ENCODE assay signal across 8 cellular contexts in genomic region chr14:32933943-32934890, GRCh38. TPM values are rescaled to one million over a fixed set of nuclear protein-coding genes. Genes with fewer than 3 reads are reported as not detected.
DNase-seq lines count a peak whose midpoint lies in the region; ATAC-seq, FAIRE-seq and TF ChIP-seq lines count a peak whose summit lies in the region.

No MANE protein-coding gene starts in this region.

- WGBS in body of pancreas, 2 donors: 1 to 2% methylated on average over 49 to 72 of the region's 80 CpGs

- no peaks in the 10 kb centered on the region for H4K20me1 ChIP-seq in keratinocyte (ENCODE audit: control insufficient read depth, extremely low read depth, insufficient read depth, low read length)

- no peak for ATAC-seq in body of pancreas

- no peak; the same call in 1 of the 2 replicates for TF ChIP-seq CTCF in BJ (IDR thresholded peaks at IDR 0.05; ENCODE audit: insufficient read depth, low read depth, low read length)
- TF ChIP-seq CTCF in body of pancreas (IDR thresholded peaks at IDR 0.05): no peak
- no peak for TF ChIP-seq CTCF in keratinocyte (optimal IDR thresholded peaks at IDR 0.05 in 1 of 3, IDR thresholded peaks at IDR 0.05 in 1 of 3, conservative IDR thresholded peaks at IDR 0.05 in 1 of 3; ENCODE audit: extremely low read depth in 1 of 3, insufficient read depth in 2 of 3, low read length in 3 of 3)
- no peak for TF ChIP-seq CTCF in GM10248 (IDR thresholded peaks at IDR 0.05; ENCODE audit: control extremely low read depth, extremely low read depth, low read depth, missing control alignments)

- H3K27me3 ChIP-seq in BJ (ENCODE audit: control insufficient read depth, insufficient read depth, low read length) (peaks cover 50% of the 10 kb centered on the region), MG63 (no peaks in the 10 kb centered on the region; the same call in 1 of the 2 replicates), body of pancreas (peaks cover 0 to 29% of the 10 kb centered on the region in 2 donors), keratinocyte (ENCODE audit: control insufficient read depth, extremely low read depth, insufficient read depth, low read length) (peaks cover 70% of the 10 kb centered on the region), subcutaneous abdominal adipose tissue (ENCODE audit: control insufficient read depth in 5 of 5, insufficient read depth in 4 of 5, low read length in 5 of 5) (peaks cover 13 to 51% (median 32%) of the 10 kb centered on the region in 5 donors)

- no peak for FAIRE-seq in keratinocyte (lab: Jason Lieb, UNC)

- POLR2A ChIA-PET in BJ (lab: Charles Lee) (no interaction called here), GM10248 (lab: Yijun Ruan, JAX) (no interaction called here)

- no peaks in the 10 kb centered on the region for H3K9me3 ChIP-seq in MG63
- H3K9me3 ChIP-seq in body of pancreas: no peaks in the 10 kb centered on the region
- H3K9me3 ChIP-seq in keratinocyte (ENCODE audit: control insufficient read depth, low read depth, low read length): no peaks in the 10 kb centered on the region
- no peaks in the 10 kb centered on the region for H3K9me3 ChIP-seq in subcutaneous abdominal adipose tissue (ENCODE audit: control insufficient read depth in 5 of 5, low read length in 5 of 5)

- DNase-seq in BJ (ENCODE audit: low read depth): no peak
- DNase-seq in MG63: peak; percentile 36
- peak in 3 of 4 donors; percentile 16 to 37 (median 20) for DNase-seq in body of pancreas
- DNase-seq in keratinocyte (ENCODE audit: low read depth, low spot score): no peak
- no peak for DNase-seq in stimulated activated CD4-positive, alpha-beta T cell treated with anti-CD3 and anti-CD28 coated beads, Interleukin-12 subunit alpha, Interleukin-12 subunit beta, amount 100 ng/mL, for 4 hours
- no peak for DNase-seq in GM10248 (ENCODE audit: extremely low spot score)
- no peak for DNase-seq in stimulated activated naive CD4-positive, alpha-beta T cell (lab: John Stamatoyannopoulos, UW)

- no peak overlapping the region for H3K27ac ChIP-seq in body of pancreas
- H3K27ac ChIP-seq in keratinocyte (ENCODE audit: control insufficient read depth, insufficient read depth, low read length): no peak overlapping the region
- H3K27ac ChIP-seq in subcutaneous abdominal adipose tissue (ENCODE audit: low read depth, low read length): no peak overlapping the region

- no peaks in the 10 kb centered on the region for H3K9me1 ChIP-seq in keratinocyte (ENCODE audit: control insufficient read depth, extremely low read depth, insufficient read depth, low read length)

- H3K4me3 ChIP-seq in BJ (ENCODE audit: low read depth, low read length) (peak overlapping the region; percentile 22; the same call in 1 of the 2 replicates), MG63 (peak overlapping the region; percentile 46), body of pancreas (peak overlapping the region in 1 of 2 donors; percentile 0), keratinocyte (ENCODE audit: control insufficient read depth in 2 of 3, extremely low read depth in 1 of 3, insufficient read depth in 2 of 3, low read depth in 1 of 3, low read length in 3 of 3) (peak overlapping the region in 1 of 3 experiments; percentile 26), subcutaneous abdominal adipose tissue (ENCODE audit: low read depth in 1 of 5, low read length in 5 of 5) (peak overlapping the region; percentile 58 to 69 (median 65))

- no peaks in the 10 kb centered on the region for H3K79me2 ChIP-seq in keratinocyte (ENCODE audit: control insufficient read depth, insufficient read depth, low read length)

- CTCF ChIA-PET in BJ (lab: Yijun Ruan, JAX): interaction anchor here (0.6 kb wide), 1 partner anchor 339 kb away, joined by 3 read pairs; no protein-coding TSS in a partner anchor
- CTCF ChIA-PET in GM10248 (lab: Yijun Ruan, JAX): no interaction called here

- H3K36me3 ChIP-seq in BJ (ENCODE audit: control insufficient read depth, insufficient read depth, low read length) (no peaks in the 10 kb centered on the region), MG63 (no peaks in the 10 kb centered on the region), body of pancreas (replicated peaks in 1 of 2; ENCODE audit: insufficient read depth in 1 of 2, low read depth in 2 of 2) (no peaks in the 10 kb centered on the region), keratinocyte (ENCODE audit: control insufficient read depth in 2 of 2, extremely low read depth in 1 of 2, insufficient read depth in 2 of 2, low read length in 2 of 2) (no peaks in the 10 kb centered on the region), subcutaneous abdominal adipose tissue (ENCODE audit: control insufficient read depth in 5 of 5, insufficient read depth in 5 of 5, low read length in 5 of 5) (no peaks in the 10 kb centered on the region)

- intact Hi-C loops in body of pancreas (cut with DNase I): no loop called here

- no peak overlapping the region for H3K9ac ChIP-seq in keratinocyte (ENCODE audit: control insufficient read depth, extremely low read depth, insufficient read depth, low read length)
- H3K9ac ChIP-seq in subcutaneous abdominal adipose tissue (ENCODE audit: low read length in 5 of 5): no peak overlapping the region

- H2AFZ ChIP-seq in keratinocyte (ENCODE audit: control insufficient read depth, low read length): no peak overlapping the region

- H3K4me1 ChIP-seq in body of pancreas (peaks cover 32% of the 10 kb centered on the region), keratinocyte (ENCODE audit: control insufficient read depth, extremely low read depth, insufficient read depth, low read length) (no peaks in the 10 kb centered on the region), subcutaneous abdominal adipose tissue (ENCODE audit: control insufficient read depth in 5 of 5, insufficient read depth in 5 of 5, low read length in 5 of 5) (peaks cover 0 to 36% (median 32%) of the 10 kb centered on the region in 5 donors)

- dilution Hi-C loops in keratinocyte (cut with MboI; ENCODE audit: extremely low pct_ligation_motif_present, low sequenced_read_pairs): no loop called here

- peak overlapping the region; percentile 56 for H3K4me2 ChIP-seq in keratinocyte (ENCODE audit: control insufficient read depth, extremely low read depth, insufficient read depth, low read depth, low read length)

- no peak for TF ChIP-seq POLR2A in body of pancreas (IDR thresholded peaks at IDR 0.05)

RNA-seq across cellular contexts. Expression of gene NPAS3, which starts 4.5 kb away (rescaled TPM):
- polyA plus RNA-seq in BJ (2011; rRNA removed): 0.04 and 0.09 TPM in 2 replicates
- polyA minus RNA-seq in BJ (2011; rRNA and poly(A)+ RNA removed): 0.05 and 0.33 TPM in 2 replicates
- 1.9 TPM in 1 of 2 replicates, not detected in the other for total RNA-seq in MG63 (2014; rRNA removed; shearing (Covaris generic); ENCODE audit: low replicate concordance)
- total RNA-seq in body of pancreas: under 1 TPM; 0.33 to 0.78 TPM
- 0.01 to 0.07 TPM (median 0.01 TPM) in 3 replicates for polyA plus RNA-seq in keratinocyte
- not detected for polyA plus RNA-seq in keratinocyte (2011; ENCODE audit: low read depth)
- polyA plus RNA-seq in keratinocyte (2011; cell fraction: cytosol; rRNA removed): 0.01 TPM in 2 replicates
- polyA plus RNA-seq in keratinocyte (2011; cell fraction: nucleus; rRNA removed): 0.03 TPM in 1 of 2 replicates, not detected in the other
- polyA plus RNA-seq in keratinocyte (2012; ENCODE audit: low replicate concordance): 0.04 TPM in 1 of 2 replicates, not detected in the other
- 0.26 TPM in 1 of 3 replicates, not detected in the others for polyA minus RNA-seq in keratinocyte
- not detected for polyA minus RNA-seq in keratinocyte (2011; cell fraction: cytosol; rRNA and poly(A)+ RNA removed)
- polyA minus RNA-seq in keratinocyte (2011; cell fraction: nucleus; rRNA and poly(A)+ RNA removed): 0.39 TPM in 1 of 2 replicates, not detected in the other

Comparison
In these comparisons a context has a peak if more than half of its experiments do, and no peak if none do; other contexts are left out.
1. DNase-seq: peak in MG63 (single experiment) and body of pancreas (3 of 4); none in BJ (single experiment), keratinocyte (single experiment), stimulated activated CD4-positive, alpha-beta T cell treated with anti-CD3 and anti-CD28 coated beads, Interleukin-12 subunit alpha, Interleukin-12 subunit beta, amount 100 ng/mL, for 4 hours (single experiment), GM10248 (single experiment) and stimulated activated naive CD4-positive, alpha-beta T cell (0 of 6).